ENCODE assay signal across 13 cellular contexts in genomic region chr15:81322708-81323253, GRCh38. TPM values are rescaled to one million over a fixed set of nuclear protein-coding genes. Genes with fewer than 3 reads are reported as not detected.
DNase-seq lines count a peak whose midpoint lies in the region; ATAC-seq, FAIRE-seq and TF ChIP-seq lines count a peak whose summit lies in the region.
"Had no signal": no experiment of that assay in that cellular context is flagged by ENCODE, and none has a peak within 500 bp of the region (broad histone marks: within the 10 kb centered on the region; RNA-seq: fewer than 3 reads in every experiment).

No MANE protein-coding gene starts in this region.

- H3K9ac ChIP-seq in endodermal cell (ENCODE audit: extremely low read depth, low read length, poor library complexity, severe bottlenecking): no peak overlapping the region

- TF ChIP-seq CTCF in AG04450 (IDR thresholded peaks at IDR 0.05; ENCODE audit: low read depth, low read length): no peak
- no peak for TF ChIP-seq CTCF in MCF 10A (IDR thresholded peaks at IDR 0.05; ENCODE audit: unreplicated experiment)
- no peak for TF ChIP-seq CTCF in mucosa of descending colon (IDR thresholded peaks at IDR 0.05)
- TF ChIP-seq CTCF in endodermal cell (conservative IDR thresholded peaks at IDR 0.05): no peak

- H3K4me3 Mint-ChIP-seq in IgD-negative memory B cell: peak overlapping the region; percentile 58 to 74 (median 66)
- H3K4me3 Mint-ChIP-seq in MCF 10A (ENCODE audit: unreplicated experiment): peak overlapping the region; percentile 80
- H3K4me3 Mint-ChIP-seq in endodermal cell: no peak overlapping the region

- H3K9me3 Mint-ChIP-seq in IgD-negative memory B cell: no peaks in the 10 kb centered on the region
- no peaks in the 10 kb centered on the region for H3K9me3 Mint-ChIP-seq in MCF 10A (ENCODE audit: unreplicated experiment)
- no peaks in the 10 kb centered on the region for H3K9me3 Mint-ChIP-seq in endodermal cell

- WGBS in endodermal cell (ENCODE audit: insufficient coverage in 1 of 2, insufficient read length in 1 of 2), 2 experiments: 91 to 94% methylated on average over 3 to 5 of the region's 5 CpGs

- no TSS peak for BruUV-seq in MCF 10A (replicated peaks; lab: Mats Ljungman, UMichigan)

- H3K36me3 Mint-ChIP-seq in IgD-negative memory B cell (no peaks in the 10 kb centered on the region), MCF 10A (ENCODE audit: insufficient read depth, unreplicated experiment) (peaks cover 6% of the 10 kb centered on the region), endodermal cell (ENCODE audit: low read depth) (no peaks in the 10 kb centered on the region)

- POLR2A ChIA-PET in AG04450 (lab: Yijun Ruan, JAX): no interaction called here
- POLR2A ChIA-PET in MCF 10A (lab: Yijun Ruan, JAX): interaction anchor here (0.7 to 1.9 kb wide), 4 partner anchors 11 to 42 kb away, joined by 3 to 7 read pairs (median 4); no protein-coding TSS in a partner anchor

- H3K27me3 Mint-ChIP-seq in IgD-negative memory B cell (peaks cover 1% of the 10 kb centered on the region), MCF 10A (ENCODE audit: insufficient read depth, unreplicated experiment) (no peaks in the 10 kb centered on the region), endodermal cell (ENCODE audit: insufficient read depth) (peaks cover 27% of the 10 kb centered on the region)

- H3K4me1 Mint-ChIP-seq in IgD-negative memory B cell (peaks cover 31 to 41% (median 40%) of the 10 kb centered on the region in 3 donors), MCF 10A (ENCODE audit: insufficient read depth, unreplicated experiment) (peaks cover 24% of the 10 kb centered on the region), endodermal cell (peaks cover 7% of the 10 kb centered on the region)

- intact Hi-C loops in MCF 10A (cut with micrococcal nuclease) (no loop called here), mucosa of descending colon (cut with DNase I, micrococcal nuclease) (no loop called here)

- CTCF ChIA-PET in AG04450 (lab: Charles Lee) (interaction anchor here (2.8 kb wide), 1 partner anchor 57 kb away, joined by 8 read pairs; no protein-coding TSS in a partner anchor), MCF 10A (lab: Yijun Ruan, JAX) (interaction anchor here (1.2 kb wide), 1 partner anchor 76 kb away, joined by 5 read pairs; no protein-coding TSS in a partner anchor)

- H3K27ac ChIP-seq in AG04450 (ENCODE audit: low read depth, low read length) (no peak overlapping the region), endodermal cell (ENCODE audit: low read depth, low read length) (no peak overlapping the region)

- peak; percentile 56 for ATAC-seq in mucosa of descending colon

- DNase-seq in AG04450 (ENCODE audit: low read depth, low spot score): no peak
- no peak for DNase-seq in MCF 10A (ENCODE audit: unreplicated experiment)
- peak in 1 of 3 donors; percentile 74 for DNase-seq in mucosa of descending colon
- no peak for DNase-seq in OCI-M1 (lab: John Stamatoyannopoulos, UW)
- DNase-seq in GM12891 (ENCODE audit: insufficient read length, low spot score): no peak
- no peak for DNase-seq in superior temporal gyrus (ENCODE audit: extremely low spot score)
- DNase-seq in endodermal cell: no peak
- DNase-seq: activated gamma-delta T cell treated with Interleukin-2 at 50 U/mL for 16 hours, DMS79, NCI-H1417, SHP77 treated with DMSO at 0.1 percent for 48 hours had no signal

- H3K9me3 ChIP-seq in AG04450 (ENCODE audit: control insufficient read depth, insufficient read depth, low read length): no peaks in the 10 kb centered on the region; the same call in 1 of the 2 replicates
- no peaks in the 10 kb centered on the region for H3K9me3 ChIP-seq in mucosa of descending colon
- H3K9me3 ChIP-seq in endodermal cell (ENCODE audit: control insufficient read depth, low read length): no peaks in the 10 kb centered on the region

- peak overlapping the region; percentile 95 for H3K4me3 ChIP-seq in AG04450 (ENCODE audit: low read depth, low read length)
- no peak overlapping the region for H3K4me3 ChIP-seq in mucosa of descending colon
- H3K4me3 ChIP-seq in endodermal cell (ENCODE audit: low read length): no peak overlapping the region

- peak overlapping the region in 2 of 3 donors; percentile 46 to 83 for H3K27ac Mint-ChIP-seq in IgD-negative memory B cell
- H3K27ac Mint-ChIP-seq in MCF 10A (ENCODE audit: low read depth, unreplicated experiment): peak overlapping the region; percentile 25
- H3K27ac Mint-ChIP-seq in endodermal cell: no peak overlapping the region

- no peak for TF ChIP-seq POLR2A in GM12891 (IDR thresholded peaks at IDR 0.05; ENCODE audit: low read depth, low read length)

- H3K36me3 ChIP-seq in mucosa of descending colon (ENCODE audit: low read depth) (peaks cover 5% of the 10 kb centered on the region), endodermal cell (ENCODE audit: control insufficient read depth, insufficient read depth, low read length) (peaks cover 5% of the 10 kb centered on the region)

- no peak for FAIRE-seq in GM12891 (lab: Jason Lieb, UNC)
- FAIRE-seq: GM19239 had no signal

- H3K4me1 ChIP-seq in mucosa of descending colon (ENCODE audit: low read depth) (peaks cover 15% of the 10 kb centered on the region), endodermal cell (ENCODE audit: control insufficient read depth, insufficient read depth, low read length) (no peaks in the 10 kb centered on the region)

- H3K27me3 ChIP-seq in AG04450 (ENCODE audit: control insufficient read depth, insufficient read depth, low read length) (no peaks in the 10 kb centered on the region), endodermal cell (ENCODE audit: control insufficient read depth, insufficient read depth, low read length, poor library complexity, severe bottlenecking) (no peaks in the 10 kb centered on the region)

TF ChIP-seq in GM12891, 5 proteins besides CTCF, POLR2A, EP300 and RAD21:
- TF ChIP-seq POU2F2 (IDR thresholded peaks at IDR 0.05; ENCODE audit: low read depth, low read length): no peak
- TF ChIP-seq TAF1 (IDR thresholded peaks at IDR 0.05; ENCODE audit: low read depth, low read length): no peak
- no peak for TF ChIP-seq PAX5 (IDR thresholded peaks at IDR 0.05; ENCODE audit: insufficient read depth, low read length, severe bottlenecking)
- TF ChIP-seq POLR2AphosphoS5 (IDR thresholded peaks at IDR 0.05; ENCODE audit: low read depth, low read length): no peak
- no peak for TF ChIP-seq SPI1 (IDR thresholded peaks at IDR 0.05; ENCODE audit: low read depth, low read length)

RNA-seq across cellular contexts. Expression of gene STARD5, which starts 1.2 kb away (rescaled TPM):
- 19.0 and 20.5 TPM in 2 replicates for polyA plus RNA-seq in AG04450 (2011; rRNA removed)
- polyA minus RNA-seq in AG04450 (2011; rRNA and poly(A)+ RNA removed): 17.4 and 21.2 TPM in 2 replicates
- 8.4 TPM for polyA plus RNA-seq in IgD-negative memory B cell
- 2.0 and 3.4 TPM in 2 replicates for total RNA-seq in MCF 10A (2022)
- 10 to 100 TPM; 16.6 to 38.9 (median 33.4) TPM for total RNA-seq in mucosa of descending colon
- polyA plus RNA-seq in GM12891 (2012; ENCODE audit: low read depth, missing spikeins): 1.8 TPM
- 1 to 10 TPM; 2.0 to 5.4 TPM for total RNA-seq in endodermal cell
- polyA plus RNA-seq in endodermal cell (2013, experiment 1 of 2): 5.0 TPM
- 5.5 TPM for polyA plus RNA-seq in endodermal cell (2013, experiment 2 of 2)

RNA-seq across cellular contexts. Expression of gene TMC3, which starts 51.2 kb away (rescaled TPM):
- polyA plus RNA-seq in AG04450 (2011; rRNA removed) (not detected in 2 replicates), IgD-negative memory B cell (0.04 TPM)
- not detected in 2 replicates for polyA minus RNA-seq in AG04450 (2011; rRNA and poly(A)+ RNA removed)
- total RNA-seq in MCF 10A (2022) (not detected in 2 replicates), mucosa of descending colon (under 1 TPM in 1 of 3 donors, not detected in 2; 0.95 TPM), endodermal cell (not detected)
- 0.04 TPM for polyA plus RNA-seq in GM12891 (2012; ENCODE audit: low read depth, missing spikeins)
- 0.07 TPM for polyA plus RNA-seq in endodermal cell (2013, experiment 1 of 2)
- polyA plus RNA-seq in endodermal cell (2013, experiment 2 of 2): 0.12 TPM
